8 cellular contexts compared by ENCODE assay signal in the genomic region with DNA sequence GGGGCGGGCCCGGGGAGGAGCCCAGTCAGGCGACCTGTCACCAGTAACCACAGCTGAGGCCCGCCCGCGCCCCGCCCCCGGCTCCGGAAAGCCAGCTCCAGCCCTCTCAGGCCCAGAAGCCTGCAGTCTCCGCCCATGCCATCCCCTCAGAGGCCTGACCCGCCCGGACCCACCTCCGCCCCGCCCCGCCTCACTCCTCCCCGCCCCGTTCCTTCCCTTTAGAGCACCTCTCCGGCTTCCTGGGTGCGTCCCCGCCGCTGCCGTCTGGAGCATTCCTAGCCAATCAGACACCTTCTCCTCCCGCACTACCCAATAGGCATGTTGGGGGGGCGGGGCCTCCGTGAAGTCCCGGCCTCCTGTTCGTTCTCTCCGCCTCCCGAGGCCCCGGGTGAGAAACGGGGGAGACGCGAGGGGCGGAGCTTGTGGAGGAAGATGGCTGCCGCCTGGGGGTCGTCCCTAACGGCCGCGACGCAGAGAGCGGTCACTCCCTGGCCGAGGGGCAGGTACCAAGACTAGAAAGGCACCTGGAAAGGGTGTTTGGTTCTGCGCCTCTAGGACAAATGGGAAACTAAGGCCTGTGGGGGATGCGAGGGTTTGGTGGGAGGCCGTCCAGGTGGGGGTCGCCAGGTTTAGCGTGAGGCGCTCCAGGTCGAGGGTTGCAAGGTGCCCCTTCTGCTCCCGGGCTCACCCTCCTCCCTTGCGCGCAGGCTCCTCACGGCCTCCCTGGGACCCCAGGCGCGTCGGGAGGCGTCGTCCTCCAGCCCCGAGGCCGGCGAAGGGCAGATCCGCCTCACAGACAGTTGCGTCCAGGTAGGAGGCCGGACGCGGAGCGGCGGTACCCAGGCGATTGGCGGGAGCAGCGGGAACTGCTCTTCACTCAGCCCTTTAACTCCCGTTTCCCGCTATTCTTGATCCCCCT. TPM values are rescaled to one million over a fixed set of nuclear protein-coding genes. Genes with fewer than 3 reads are reported as not detected.
DNase-seq lines count a peak whose midpoint lies in the region; FAIRE-seq and TF ChIP-seq lines count a peak whose summit lies in the region.

A gene with protein sequence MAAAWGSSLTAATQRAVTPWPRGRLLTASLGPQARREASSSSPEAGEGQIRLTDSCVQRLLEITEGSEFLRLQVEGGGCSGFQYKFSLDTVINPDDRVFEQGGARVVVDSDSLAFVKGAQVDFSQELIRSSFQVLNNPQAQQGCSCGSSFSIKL (plus strand): TSS at position 423 of the 919 bp plus-strand sequence. CDS start 10 bp downstream, at position 433.

- H3K9me3 ChIP-seq in neutrophil, result no peaks in the 10 kb centered on the region

- DNase-seq in GF-D8 (lab: John Stamatoyannopoulos, UW), result peak; percentile 90
- peak; percentile 97 for DNase-seq in HEK293T (ENCODE audit: extremely low spot score)
- DNase-seq in MV-4-11 (lab: John Stamatoyannopoulos, UW), result peak; percentile 99
- peak; percentile 99 for DNase-seq in SK-MEL-5 (ENCODE audit: low read depth, low spot score)
- DNase-seq in activated naive CD4-positive, alpha-beta T cell treated with Interleukin-2 at 50 U/mL for 16 hours, result peak; percentile 100
- DNase-seq in frontal cortex (ENCODE audit: low spot score in 2 of 2), result peak; percentile 97 to 98
- peak; percentile 85 to 100 (median 99) for DNase-seq in substantia nigra (lab: John Stamatoyannopoulos, UW)

- H3K27ac ChIP-seq in neutrophil (peak within 1 kb of the TSS; percentile 93), substantia nigra (ENCODE audit: low read depth, low read length, poor library complexity, severe bottlenecking) (peak within 1 kb of the TSS; percentile 88)

- H3K36me3 ChIP-seq in neutrophil, result no peaks in the 10 kb centered on the region

- POLR2A ChIA-PET in HEK293T (lab: Yijun Ruan, JAX), result interaction anchor here (0.6 to 1.2 kb wide), 8 partner anchors 9 to 191 kb away, joined by 3 to 7 read pairs (median 4); partner anchors contain the start of gene ABCD4

- in situ Hi-C loops in SK-MEL-5 (cut with HindIII; ENCODE audit: low pct_unique_long_range_greater_than_20kb, low sequenced_read_pairs), result no loop called here

- peaks cover 11% of the 10 kb centered on the region for H3K27me3 ChIP-seq in neutrophil

- peak; percentile 52 for TF ChIP-seq CTCF in neutrophil (IDR thresholded peaks at IDR 0.05)

- peaks cover 17 to 20% of the 10 kb centered on the region in 2 experiments for H3K4me1 ChIP-seq in neutrophil (ENCODE audit: control insufficient read depth in 1 of 2, insufficient read depth in 1 of 2, low read depth in 1 of 2, low read length in 1 of 2)

- CTCF ChIA-PET in HEK293T (lab: Yijun Ruan, JAX), result interaction anchor here (0.6 to 1.8 kb wide), 5 partner anchors 9 to 355 kb away, joined by 3 to 11 read pairs (median 3); no protein-coding TSS in a partner anchor

- peak; percentile 78 for FAIRE-seq in frontal cortex (lab: Jason Lieb, UNC)

- H3K4me3 ChIP-seq in neutrophil (ENCODE audit: low read depth in 1 of 2, low read length in 1 of 2), result peak within 1 kb of the TSS; percentile 96 to 98

TF ChIP-seq in HEK293T, 16 proteins besides CTCF, POLR2A, EP300 and RAD21:
- peak; percentile 36 for TF ChIP-seq L3MBTL2 (conservative IDR thresholded peaks at IDR 0.05)
- TF ChIP-seq ZNF384 (IDR thresholded peaks at IDR 0.05), result no peak
- TF ChIP-seq SP1 (IDR thresholded peaks at IDR 0.05), result peak; percentile 58; the same call in 1 of the 2 replicates
TF ChIP-seq in HEK293T: peak in this region for 2.

RNA-seq across cellular contexts. Expression of the gene that starts here (rescaled TPM):
- total RNA-seq in SK-MEL-5 (2014; rRNA removed; shearing (Covaris generic)), result 28.3 and 36.6 TPM in 2 replicates
- polyA plus RNA-seq in SK-MEL-5 (2015; cell fraction: cytosol; rRNA removed), result 20.5 and 35.7 TPM in 2 replicates
- 27.2 and 29.4 TPM in 2 replicates for polyA plus RNA-seq in SK-MEL-5 (2015; cell fraction: nucleus; rRNA removed)
- total RNA-seq in frontal cortex, result 17.1 TPM

Comparison
In these comparisons a context has a peak if more than half of its experiments do, and no peak if none do; other contexts are left out.
1. Peak in every context shown above with its lines: DNase-seq, H3K4me3 ChIP-seq and H3K27ac ChIP-seq.